ENCODE assay signal across 9 cellular contexts in genomic region chr6:28447512-28447906, GRCh38. TPM values are rescaled to one million over a fixed set of nuclear protein-coding genes. Genes with fewer than 3 reads are reported as not detected.
A peak's percentile ranks its signal among the peaks of the same experiment; 100 is the strongest.
DNase-seq lines count a peak whose midpoint lies in the region; ATAC-seq, FAIRE-seq and TF ChIP-seq lines count a peak whose summit lies in the region.
"Not testable (repeated sequence)": the region's sequence is repeated elsewhere in the genome, so short reads cannot be mapped to it uniquely, and the experiment has no call there.
"Had no signal": no experiment of that assay in that cellular context is flagged by ENCODE, and none has a peak within 500 bp of the region (broad histone marks: within the 10 kb centered on the region; RNA-seq: fewer than 3 reads in every experiment).

No MANE protein-coding gene starts in this region.

- peak overlapping the region; percentile 53; the same call in 1 of the 2 replicates for H2BK5ac ChIP-seq in H1 (ENCODE audit: low read depth, low read length)

- not testable (repeated sequence) for TF ChIP-seq POLR2A in H1 (IDR thresholded peaks at IDR 0.05; ENCODE audit: control extremely low read depth in 1 of 2, low read depth in 2 of 2, low read length in 2 of 2)

- H2AFZ ChIP-seq in H1 (ENCODE audit: low read length): peak overlapping the region; percentile 88

- H3K23me2 ChIP-seq in H1 (ENCODE audit: low read depth, low read length): not testable (repeated sequence)

- not testable (repeated sequence) for H2BK20ac ChIP-seq in H1 (ENCODE audit: low read length)

- H2AK5ac ChIP-seq in H1 (ENCODE audit: low read depth, low read length): not testable (repeated sequence)

- not testable (repeated sequence) for H3K36me3 ChIP-seq in BE2C; HUES64 (ENCODE audit: insufficient read depth, low read length); adipocyte (ENCODE audit: control insufficient read depth, insufficient read depth, low read length, severe bottlenecking); H1 (ENCODE audit: control insufficient read depth in 2 of 4, insufficient read depth in 4 of 4, low read length in 3 of 4); naive thymus-derived CD4-positive, alpha-beta T cell (ENCODE audit: control insufficient read depth in 2 of 3, insufficient read depth in 3 of 3, low read length in 3 of 3)

- H3K27ac Mint-ChIP-seq in activated CD4-positive, alpha-beta T cell treated with anti-CD3 and anti-CD28 coated beads, Interleukin-2, amount 10 ng/mL, durations not matched to agents 24 days and 14 days; naive thymus-derived CD4-positive, alpha-beta T cell: not testable (repeated sequence)

- TF ChIP-seq EP300 in H1 (IDR thresholded peaks at IDR 0.05; ENCODE audit: borderline replicate concordance in 1 of 2, low read depth in 2 of 2, low read length in 2 of 2): not testable (repeated sequence)

- POLR2A ChIA-PET in H1 (lab: Charles Lee; ENCODE audit: partially characterized antibody): interaction anchor here (0.8 to 2.0 kb wide), 4 partner anchors 8 to 306 kb away, joined by 3 to 6 read pairs (median 4); partner anchors contain the start of gene ZKSCAN8
- POLR2A ChIA-PET in naive thymus-derived CD4-positive, alpha-beta T cell (lab: Charles Lee): interaction anchor here (0.9 kb wide), 1 partner anchor 554 kb away, joined by 3 read pairs; a partner anchor contains a TSS

- H3K27ac ChIP-seq in HUES64 (ENCODE audit: low read depth, low read length); H1 (ENCODE audit: low read depth, low read length); naive thymus-derived CD4-positive, alpha-beta T cell (ENCODE audit: low read depth, low read length): not testable (repeated sequence)

- H2BK15ac ChIP-seq in H1 (ENCODE audit: low read length): not testable (repeated sequence)

- TF ChIP-seq RAD21 in H1 (IDR thresholded peaks at IDR 0.05 in 1 of 2, conservative IDR thresholded peaks at IDR 0.05 in 1 of 2; ENCODE audit: low read depth in 2 of 2, low read length in 2 of 2): not testable (repeated sequence)

- H3K14ac ChIP-seq in H1 (ENCODE audit: insufficient read length): not testable (repeated sequence)

- not testable (repeated sequence) for H2BK120ac ChIP-seq in H1 (replicated peaks; ENCODE audit: low read depth, low read length)

- not testable (repeated sequence) for H3K4ac ChIP-seq in H1 (replicated peaks; ENCODE audit: insufficient read length, low read depth, low read length)

- peaks cover 28% of the 10 kb centered on the region for H3K4me1 Mint-ChIP-seq in activated CD4-positive, alpha-beta T cell treated with anti-CD3 and anti-CD28 coated beads, Interleukin-2, amount 10 ng/mL, durations not matched to agents 24 days and 14 days
- H3K4me1 Mint-ChIP-seq in naive thymus-derived CD4-positive, alpha-beta T cell: peaks cover 17 to 43% (median 37%) of the 10 kb centered on the region in 7 donors

- not testable (repeated sequence) for H3K56ac ChIP-seq in H1 (replicated peaks; ENCODE audit: insufficient read length, low read depth, low read length)

- H3K4me1 ChIP-seq in BE2C; HUES64 (ENCODE audit: insufficient read depth, low read length); adipocyte (ENCODE audit: control insufficient read depth, insufficient read depth, low read length); H1 (replicated peaks in 1 of 4; ENCODE audit: control insufficient read depth in 3 of 4, insufficient read depth in 4 of 4, low read length in 3 of 4): not testable (repeated sequence)
- peaks cover 12 to 16% of the 10 kb centered on the region in 2 donors for H3K4me1 ChIP-seq in naive thymus-derived CD4-positive, alpha-beta T cell (ENCODE audit: control insufficient read depth in 2 of 2, insufficient read depth in 2 of 2, low read length in 2 of 2)

- not testable (repeated sequence) for H3K23ac ChIP-seq in H1 (ENCODE audit: insufficient read length)

- TF ChIP-seq CTCF in BE2C (IDR thresholded peaks at IDR 0.05; ENCODE audit: low read depth, low read length); H1 (IDR thresholded peaks at IDR 0.05; ENCODE audit: control extremely low read depth in 1 of 3, insufficient read depth in 1 of 3, low read depth in 1 of 3, low read length in 3 of 3): not testable (repeated sequence)

- intact Hi-C loops in activated CD4-positive, alpha-beta T cell treated with anti-CD3 and anti-CD28 coated beads, Interleukin-2, amount 10 ng/mL, durations not matched to agents 24 days and 14 days (cut with micrococcal nuclease): not testable (repeated sequence)
- intact Hi-C loops in naive thymus-derived CD4-positive, alpha-beta T cell (cut with micrococcal nuclease): loop anchor here in 1 of 2 donors (10.0 kb wide), 1 partner anchor 973 kb away; the partner anchor contains the start of gene ZNF184

- H4K91ac ChIP-seq in H1 (replicated peaks; ENCODE audit: insufficient read length, low read length): not testable (repeated sequence)

- H3K4me3 ChIP-seq in BE2C (ENCODE audit: low read depth, low read length) (peak overlapping the region; percentile 56), HUES64 (ENCODE audit: low read length) (peak overlapping the region; percentile 77), adipocyte (ENCODE audit: low read length) (peak overlapping the region; percentile 78), H1 (ENCODE audit: extremely low read depth in 1 of 4, insufficient read depth in 2 of 4, low read depth in 3 of 4, low read length in 4 of 4) (peak overlapping the region; percentile 68 to 79 (median 74)), iPS-11a (ENCODE audit: low read depth, low read length) (peak overlapping the region; percentile 74), skeletal muscle cell (ENCODE audit: low read depth, low read length) (peak overlapping the region; percentile 61)
- H3K4me3 ChIP-seq in naive thymus-derived CD4-positive, alpha-beta T cell (ENCODE audit: low read length): not testable (repeated sequence)

- FAIRE-seq in H1 (lab: Jason Lieb, UNC): not testable (repeated sequence)

- not testable (repeated sequence) for H2BK12ac ChIP-seq in H1 (ENCODE audit: low read depth, low read length)

- not testable (repeated sequence) for ATAC-seq in naive thymus-derived CD4-positive, alpha-beta T cell

- not testable (repeated sequence) for H4K5ac ChIP-seq in H1 (ENCODE audit: insufficient read length, low read depth, low read length)

- H3K79me1 ChIP-seq in H1 (ENCODE audit: low read depth, low read length): not testable (repeated sequence)

- not testable (repeated sequence) for H3K9me3 ChIP-seq in BE2C; HUES64 (ENCODE audit: insufficient read depth, low read depth, low read length); adipocyte (ENCODE audit: control insufficient read depth, low read length); H1 (ENCODE audit: insufficient read depth in 2 of 2, low read depth in 1 of 2, low read length in 1 of 2); naive thymus-derived CD4-positive, alpha-beta T cell (ENCODE audit: control insufficient read depth in 2 of 3, low read length in 3 of 3)

- not testable (repeated sequence) for H3K27me3 ChIP-seq in BE2C; HUES64 (ENCODE audit: insufficient read depth, low read length); adipocyte (replicated peaks; ENCODE audit: control insufficient read depth, insufficient read depth, low read length); H1 (replicated peaks in 1 of 4; ENCODE audit: control insufficient read depth in 3 of 4, extremely low read depth in 1 of 4, insufficient read depth in 3 of 4, low read length in 3 of 4); naive thymus-derived CD4-positive, alpha-beta T cell (ENCODE audit: control insufficient read depth in 2 of 2, insufficient read depth in 2 of 2, low read length in 2 of 2)

- peak overlapping the region; percentile 84 for H3K4me3 Mint-ChIP-seq in activated CD4-positive, alpha-beta T cell treated with anti-CD3 and anti-CD28 coated beads, Interleukin-2, amount 10 ng/mL, durations not matched to agents 24 days and 14 days
- H3K4me3 Mint-ChIP-seq in naive thymus-derived CD4-positive, alpha-beta T cell: peak overlapping the region in 9 of 10 donors; percentile 76 to 87 (median 83)

- H3K79me2 ChIP-seq in H1 (ENCODE audit: control insufficient read depth in 1 of 2, insufficient read depth in 2 of 2, low read length in 2 of 2): not testable (repeated sequence)

- H3K4me2 ChIP-seq in H1 (ENCODE audit: insufficient read depth in 1 of 2, low read depth in 2 of 2, low read length in 2 of 2): peak overlapping the region; percentile 72 to 86

- H3K9ac ChIP-seq in HUES64 (ENCODE audit: low read depth, low read length): peak overlapping the region; percentile 79
- H3K9ac ChIP-seq in adipocyte (ENCODE audit: low read length): peak overlapping the region; percentile 62
- H3K9ac ChIP-seq in H1 (replicated peaks in 1 of 4; ENCODE audit: extremely low read depth in 1 of 4, low read depth in 3 of 4, low read length in 3 of 4): peak overlapping the region in 3 of 4 experiments; percentile 49 to 62 (median 53); a peak in 3 of 7 replicates

- H3K36me3 Mint-ChIP-seq in activated CD4-positive, alpha-beta T cell treated with anti-CD3 and anti-CD28 coated beads, Interleukin-2, amount 10 ng/mL, durations not matched to agents 24 days and 14 days (ENCODE audit: low read depth): peaks cover 12% of the 10 kb centered on the region
- peaks cover 0 to 30% (median 0%) of the 10 kb centered on the region in 5 donors for H3K36me3 Mint-ChIP-seq in naive thymus-derived CD4-positive, alpha-beta T cell

- not testable (repeated sequence) for DNase-seq in BE2C; activated CD4-positive, alpha-beta T cell treated with anti-CD3 and anti-CD28 coated beads, Interleukin-2, amount 10 ng/mL, durations not matched to agents 24 days and 14 days; adipocyte (ENCODE audit: low read depth); H1 (ENCODE audit: low read depth in 1 of 2, low spot score in 2 of 2); naive thymus-derived CD4-positive, alpha-beta T cell; skeletal muscle cell (ENCODE audit: low read depth)

- peaks cover 34% of the 10 kb centered on the region for H3K27me3 Mint-ChIP-seq in activated CD4-positive, alpha-beta T cell treated with anti-CD3 and anti-CD28 coated beads, Interleukin-2, amount 10 ng/mL, durations not matched to agents 24 days and 14 days
- peaks cover 9 to 43% (median 31%) of the 10 kb centered on the region in 5 donors for H3K27me3 Mint-ChIP-seq in naive thymus-derived CD4-positive, alpha-beta T cell

- H4K20me1 ChIP-seq in H1 (replicated peaks in 1 of 2; ENCODE audit: control insufficient read depth in 1 of 2, insufficient read depth in 2 of 2, low read length in 2 of 2): not testable (repeated sequence)

- not testable (repeated sequence) for H4K8ac ChIP-seq in H1 (ENCODE audit: extremely low read depth, insufficient read depth, low read length)

- CTCF ChIA-PET in H1 (lab: Charles Lee; ENCODE audit: partially characterized antibody): interaction anchor here (1.0 kb wide), 1 partner anchor 28 kb away, joined by 3 read pairs; no protein-coding TSS in a partner anchor
- CTCF ChIA-PET in naive thymus-derived CD4-positive, alpha-beta T cell (lab: Charles Lee): not testable (repeated sequence)

- H3K18ac ChIP-seq in H1 (ENCODE audit: extremely low read depth, low read length): not testable (repeated sequence)

- H3K9me3 Mint-ChIP-seq in activated CD4-positive, alpha-beta T cell treated with anti-CD3 and anti-CD28 coated beads, Interleukin-2, amount 10 ng/mL, durations not matched to agents 24 days and 14 days: peaks cover 17% of the 10 kb centered on the region
- peaks cover 0 to 38% (median 5%) of the 10 kb centered on the region in 11 donors for H3K9me3 Mint-ChIP-seq in naive thymus-derived CD4-positive, alpha-beta T cell

RNA-seq across cellular contexts. Expression of gene ZSCAN23, which starts 4.2 kb away (rescaled TPM):
- polyA plus RNA-seq in BE2C (2012; ENCODE audit: insufficient read depth, insufficient read length, low read depth): 3.9 TPM
- polyA plus RNA-seq in HUES64 (2013, experiment 1 of 2): 4.7 TPM
- polyA plus RNA-seq in HUES64 (2013, experiment 2 of 2): 3.9 TPM
- 1.2 and 2.8 TPM in 2 replicates for total RNA-seq in activated CD4-positive, alpha-beta T cell treated with anti-CD3 and anti-CD28 coated beads, Interleukin-2, amount 10 ng/mL, durations not matched to agents 24 days and 14 days
- total RNA-seq in H1 (2021; fragmentation: NEBNext Ultra II Directional; extraction: Animal tissue kit (Norgen Biotek cat#: 25700)): 4.2 and 5.3 TPM in 2 replicates
- 0.61 and 0.74 TPM in 2 replicates for polyA plus RNA-seq in H1 (2011; rRNA removed)
- polyA plus RNA-seq in H1 (2011; cell fraction: cytosol; rRNA removed): 2.3 TPM
- polyA plus RNA-seq in H1 (2011; cell fraction: nucleus; rRNA removed): 3.8 TPM
- 2.7 to 3.8 TPM (median 3.2 TPM) in 4 replicates for polyA plus RNA-seq in H1 (2012, experiment 1 of 2)
- 0.17 TPM for polyA plus RNA-seq in H1 (2012, experiment 2 of 2)
- polyA plus RNA-seq in H1 (2013, experiment 1 of 2): 1.8 TPM
- polyA plus RNA-seq in H1 (2013, experiment 2 of 2): 1.1 TPM
- 11.3 and 11.8 TPM in 2 replicates for polyA minus RNA-seq in H1 (2011; rRNA and poly(A)+ RNA removed)
- polyA minus RNA-seq in H1 (2011; cell fraction: cytosol; rRNA and poly(A)+ RNA removed): 5.5 TPM
- 9.7 TPM for polyA minus RNA-seq in H1 (2011; cell fraction: nucleus; rRNA and poly(A)+ RNA removed)
- total RNA-seq in naive thymus-derived CD4-positive, alpha-beta T cell: 1 to 10 TPM; 1.4 to 3.4 (median 2.4) TPM
- polyA plus RNA-seq in naive thymus-derived CD4-positive, alpha-beta T cell: under 1 TPM; 0.26 to 0.92 TPM
- total RNA-seq: NCI-H460 had no signal

RNA-seq across cellular contexts. Expression of gene ZSCAN12, which starts 48.0 kb away (rescaled TPM):
- 5.7 TPM for polyA plus RNA-seq in BE2C (2012; ENCODE audit: insufficient read depth, insufficient read length, low read depth)
- 6.6 TPM for polyA plus RNA-seq in HUES64 (2013, experiment 1 of 2)
- 7.4 TPM for polyA plus RNA-seq in HUES64 (2013, experiment 2 of 2)
- 5.8 and 5.9 TPM in 2 replicates for total RNA-seq in activated CD4-positive, alpha-beta T cell treated with anti-CD3 and anti-CD28 coated beads, Interleukin-2, amount 10 ng/mL, durations not matched to agents 24 days and 14 days
- total RNA-seq in H1 (2021; fragmentation: NEBNext Ultra II Directional; extraction: Animal tissue kit (Norgen Biotek cat#: 25700)): 8.6 and 9.6 TPM in 2 replicates
- 2.0 and 2.2 TPM in 2 replicates for polyA plus RNA-seq in H1 (2011; rRNA removed)
- 3.3 TPM for polyA plus RNA-seq in H1 (2011; cell fraction: cytosol; rRNA removed)
- polyA plus RNA-seq in H1 (2011; cell fraction: nucleus; rRNA removed): 3.3 TPM
- polyA plus RNA-seq in H1 (2012, experiment 1 of 2): 3.3 to 5.7 TPM (median 4.3 TPM) in 4 replicates
- polyA plus RNA-seq in H1 (2012, experiment 2 of 2): 0.43 TPM
- 4.2 TPM for polyA plus RNA-seq in H1 (2013, experiment 1 of 2)
- polyA plus RNA-seq in H1 (2013, experiment 2 of 2): 4.2 TPM
- polyA minus RNA-seq in H1 (2011; rRNA and poly(A)+ RNA removed): 8.4 and 12.5 TPM in 2 replicates
- 5.0 TPM for polyA minus RNA-seq in H1 (2011; cell fraction: cytosol; rRNA and poly(A)+ RNA removed)
- polyA minus RNA-seq in H1 (2011; cell fraction: nucleus; rRNA and poly(A)+ RNA removed): 14.5 TPM
- 10 to 100 TPM in 1 of 5 experiments, 1 to 10 TPM in 4; 2.9 to 10.3 (median 7.4) TPM for total RNA-seq in naive thymus-derived CD4-positive, alpha-beta T cell
- polyA plus RNA-seq in naive thymus-derived CD4-positive, alpha-beta T cell: 1 to 10 TPM; 3.2 to 3.8 TPM
